ENCODE assay signal across 1 cellular context in genomic region chr22:40526960-40527359, GRCh38.
TF ChIP-seq lines count a peak whose summit lies in the region.

No MANE protein-coding gene starts in this region.

TF ChIP-seq in WTC11, 78 proteins besides CTCF, POLR2A, EP300 and RAD21 (continued from another document):
- TF ChIP-seq CBFB (CRISPR knock-in tag; IDR thresholded peaks at IDR 0.05; ENCODE audit: low read depth) (no peak), TCF7 (CRISPR knock-in tag; IDR thresholded peaks at IDR 0.05; ENCODE audit: low read depth) (no peak), EMX1 (CRISPR knock-in tag; IDR thresholded peaks at IDR 0.05) (no peak), ATF2 (CRISPR knock-in tag; IDR thresholded peaks at IDR 0.05; ENCODE audit: borderline replicate concordance, low read depth) (no peak), ERG (CRISPR knock-in tag; IDR thresholded peaks at IDR 0.05) (no peak), JUN (CRISPR knock-in tag; IDR thresholded peaks at IDR 0.05) (no peak), ZBTB43 (CRISPR knock-in tag; IDR thresholded peaks at IDR 0.05) (no peak), RORB (CRISPR knock-in tag; IDR thresholded peaks at IDR 0.05) (no peak), ATF6 (CRISPR knock-in tag; IDR thresholded peaks at IDR 0.05) (no peak)
